In genomic region chr18:68735498-68736343, GRCh38 we compare ENCODE assay signal across 8 cellular contexts. TPM values are rescaled to one million over a fixed set of nuclear protein-coding genes. Genes with fewer than 3 reads are reported as not detected.
DNase-seq lines count a peak whose midpoint lies in the region; ATAC-seq, FAIRE-seq and TF ChIP-seq lines count a peak whose summit lies in the region.

No MANE protein-coding gene starts in this region.

- H3K9me3 Mint-ChIP-seq in neural crest cell: peaks cover 2% of the 10 kb centered on the region

- ATAC-seq in GM21723 (IDR thresholded peaks at IDR 0.05; ENCODE audit: unreplicated experiment): peak; percentile 92

- H3K27me3 ChIP-seq in Peyer's patch: no peaks in the 10 kb centered on the region

- TF ChIP-seq CTCF in Peyer's patch (IDR thresholded peaks at IDR 0.05): peak in 5 of 6 experiments; percentile 29 to 72 (median 64)
- TF ChIP-seq CTCF in epithelial cell of esophagus (IDR thresholded peaks at IDR 0.05; ENCODE audit: insufficient read depth, low read depth, low read length, missing control alignments): peak; percentile 78
- peak; percentile 76 for TF ChIP-seq CTCF in neural crest cell (conservative IDR thresholded peaks at IDR 0.05)

- H3K36me3 ChIP-seq in Peyer's patch: no peaks in the 10 kb centered on the region

- no peaks in the 10 kb centered on the region for H3K4me1 Mint-ChIP-seq in neural crest cell

- H3K9me3 ChIP-seq in Peyer's patch: no peaks in the 10 kb centered on the region

- no peaks in the 10 kb centered on the region for H3K27me3 Mint-ChIP-seq in neural crest cell (ENCODE audit: low read depth)

- no peak overlapping the region for H3K4me3 ChIP-seq in Peyer's patch
- H3K4me3 ChIP-seq in epithelial cell of esophagus (ENCODE audit: low read length): no peak overlapping the region

- TF ChIP-seq POLR2A in Peyer's patch (IDR thresholded peaks at IDR 0.05): no peak

- H3K36me3 Mint-ChIP-seq in neural crest cell (ENCODE audit: low read depth): no peaks in the 10 kb centered on the region

- no peak overlapping the region for H3K4me3 Mint-ChIP-seq in neural crest cell

- no peak for FAIRE-seq in HTR-8/SVneo (lab: Jason Lieb, UNC)

- H3K27ac ChIP-seq in Peyer's patch: no peak overlapping the region

- no peaks in the 10 kb centered on the region for H3K4me1 ChIP-seq in Peyer's patch

- no peak overlapping the region for H3K27ac Mint-ChIP-seq in neural crest cell (ENCODE audit: unreplicated experiment)

- DNase-seq in NOMO-1 treated with DMSO at 0.1 percent for 48 hours (lab: John Stamatoyannopoulos, UW; ENCODE audit: unreplicated experiment): peak; percentile 52
- DNase-seq in NOMO-1 treated with dmso at 0.1 percent for 144 hours (lab: John Stamatoyannopoulos, UW; ENCODE audit: unreplicated experiment): no peak
- peak; percentile 45 for DNase-seq in HTR-8/SVneo (ENCODE audit: insufficient read length, low spot score)
- no peak for DNase-seq in Peyer's patch
- peak; percentile 60 for DNase-seq in epithelial cell of esophagus (ENCODE audit: low read depth)
- no peak for DNase-seq in neural crest cell (ENCODE audit: low read depth, low spot score)
- no peak for DNase-seq in activated effector memory CD4-positive, alpha-beta T cell treated with anti-CD3 and anti-CD28 coated beads, Interleukin-2, amount 50 U/mL, for 16 hours

RNA-seq across cellular contexts. Expression of gene TMX3, which starts 20.8 kb away (rescaled TPM):
- total RNA-seq in Peyer's patch (10 to 100 TPM; 45.5 to 88.3 (median 57.0) TPM), neural crest cell (47.5 and 48.7 TPM in 2 replicates)

Comparison
In these comparisons a context has a peak if more than half of its experiments do, and no peak if none do; other contexts are left out.
1. DNase-seq: peak in NOMO-1 treated with DMSO at 0.1 percent for 48 hours (single experiment), HTR-8/SVneo (single experiment) and epithelial cell of esophagus (single experiment); none in NOMO-1 treated with dmso at 0.1 percent for 144 hours (single experiment), Peyer's patch (0 of 3), neural crest cell (single experiment) and activated effector memory CD4-positive, alpha-beta T cell treated with anti-CD3 and anti-CD28 coated beads, Interleukin-2, amount 50 U/mL, for 16 hours (single experiment).
2. Peak in every context shown above with its lines, with median percentiles within 50 percentile points of each other: CTCF ChIP-seq.